In the genomic region with DNA sequence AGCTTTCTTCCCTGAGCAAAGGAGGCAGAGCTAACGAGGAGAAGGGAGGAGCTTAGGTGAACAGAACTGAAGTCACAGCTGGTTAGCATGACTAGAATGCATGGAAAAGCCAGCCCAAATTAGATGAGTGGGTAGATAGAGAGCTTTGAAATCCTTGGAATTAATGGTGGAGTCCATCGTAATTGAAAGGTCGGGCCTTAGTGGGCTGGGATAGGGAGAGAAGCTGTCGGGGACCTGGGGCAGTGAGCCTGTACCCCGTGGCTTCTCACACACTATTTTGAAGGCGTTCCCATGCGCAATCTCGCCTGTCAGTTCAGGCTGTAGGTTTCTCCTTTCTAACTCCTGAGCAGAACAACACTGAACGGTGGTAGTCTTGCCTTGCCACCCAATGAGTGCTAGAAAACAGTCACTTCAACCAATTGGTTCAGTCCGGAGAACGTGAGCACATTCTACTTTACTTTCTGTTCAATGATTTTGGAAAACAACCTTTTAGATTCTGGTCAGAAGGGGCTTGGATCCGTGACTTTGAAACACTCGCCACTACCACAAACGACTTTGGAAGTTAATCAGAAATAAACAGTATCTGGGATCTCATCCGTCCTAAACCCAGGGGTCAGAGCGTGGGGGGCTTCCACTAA, we compare ENCODE assay signal across 8 cellular contexts.
DNase-seq lines count a peak whose midpoint lies in the region; ATAC-seq and TF ChIP-seq lines count a peak whose summit lies in the region.

No MANE protein-coding gene starts in this region.

- ATAC-seq in HG02870 (IDR thresholded peaks at IDR 0.05; ENCODE audit: unreplicated experiment) = peak; percentile 38
- peak; percentile 74 for ATAC-seq in SK-N-SH treated with all-trans-retinoic acid at 6 μM for 48 hours
- ATAC-seq in GM18873 (IDR thresholded peaks at IDR 0.05; ENCODE audit: low FRiP score, unreplicated experiment) = no peak

- DNase-seq in CD1c-positive myeloid dendritic cell (ENCODE audit: extremely low spot score) = peak; percentile 20
- DNase-seq in cardiac fibroblast (ENCODE audit: low read depth in 2 of 2) = peak; percentile 76 to 80
- DNase-seq in retinal pigment epithelial cell (ENCODE audit: low read depth) = peak; percentile 68
- no peak for DNase-seq in cortex of kidney (lab: John Stamatoyannopoulos, UW)

- peak overlapping the region; percentile 54 to 92 for H3K4me3 ChIP-seq in cardiac fibroblast (replicated peaks in 1 of 2; ENCODE audit: low read depth in 2 of 2, low read length in 2 of 2)
- peak overlapping the region; percentile 87; the same call in 1 of the 2 replicates for H3K4me3 ChIP-seq in iPS-18c (ENCODE audit: insufficient read depth, low read depth, low read length)
- peak overlapping the region; percentile 91 for H3K4me3 ChIP-seq in retinal pigment epithelial cell (ENCODE audit: low read length)

- H3K9me3 ChIP-seq in iPS-18c (ENCODE audit: control insufficient read depth, insufficient read depth, low read length) = no peaks in the 10 kb centered on the region

- TF ChIP-seq CTCF in cardiac fibroblast (IDR thresholded peaks at IDR 0.05; ENCODE audit: low read depth, low read length) (no peak), retinal pigment epithelial cell (conservative IDR thresholded peaks at IDR 0.05; ENCODE audit: low read depth, low read length) (no peak)

TF ChIP-seq in SK-N-SH treated with all-trans-retinoic acid at 6 μM for 48 hours, 23 proteins besides CTCF, POLR2A, EP300 and RAD21:
- TF ChIP-seq TCF4 (CRISPR knock-in tag; IDR thresholded peaks at IDR 0.05; ENCODE audit: borderline replicate concordance) (no peak), PPARA (CRISPR knock-in tag; IDR thresholded peaks at IDR 0.05; ENCODE audit: borderline replicate concordance) (no peak), ZNF70 (CRISPR knock-in tag; IDR thresholded peaks at IDR 0.05) (no peak), ZC3H10 (CRISPR knock-in tag; IDR thresholded peaks at IDR 0.05) (no peak), ZFP3 (CRISPR knock-in tag; IDR thresholded peaks at IDR 0.05) (no peak), ZNF565 (CRISPR knock-in tag; conservative IDR thresholded peaks at IDR 0.05; ENCODE audit: low read depth) (no peak)
- TF ChIP-seq, protein P1, sequence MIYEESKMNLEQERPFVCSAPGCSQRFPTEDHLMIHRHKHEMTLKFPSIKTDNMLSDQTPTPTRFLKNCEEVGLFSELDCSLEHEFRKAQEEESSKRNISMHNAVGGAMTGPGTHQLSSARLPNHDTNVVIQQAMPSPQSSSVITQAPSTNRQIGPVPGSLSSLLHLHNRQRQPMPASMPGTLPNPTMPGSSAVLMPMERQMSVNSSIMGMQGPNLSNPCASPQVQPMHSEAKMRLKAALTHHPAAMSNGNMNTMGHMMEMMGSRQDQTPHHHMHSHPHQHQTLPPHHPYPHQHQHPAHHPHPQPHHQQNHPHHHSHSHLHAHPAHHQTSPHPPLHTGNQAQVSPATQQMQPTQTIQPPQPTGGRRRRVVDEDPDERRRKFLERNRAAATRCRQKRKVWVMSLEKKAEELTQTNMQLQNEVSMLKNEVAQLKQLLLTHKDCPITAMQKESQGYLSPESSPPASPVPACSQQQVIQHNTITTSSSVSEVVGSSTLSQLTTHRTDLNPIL (CRISPR knock-in tag; IDR thresholded peaks at IDR 0.05; ENCODE audit: low read depth) = no peak
- TF ChIP-seq, protein P2, sequence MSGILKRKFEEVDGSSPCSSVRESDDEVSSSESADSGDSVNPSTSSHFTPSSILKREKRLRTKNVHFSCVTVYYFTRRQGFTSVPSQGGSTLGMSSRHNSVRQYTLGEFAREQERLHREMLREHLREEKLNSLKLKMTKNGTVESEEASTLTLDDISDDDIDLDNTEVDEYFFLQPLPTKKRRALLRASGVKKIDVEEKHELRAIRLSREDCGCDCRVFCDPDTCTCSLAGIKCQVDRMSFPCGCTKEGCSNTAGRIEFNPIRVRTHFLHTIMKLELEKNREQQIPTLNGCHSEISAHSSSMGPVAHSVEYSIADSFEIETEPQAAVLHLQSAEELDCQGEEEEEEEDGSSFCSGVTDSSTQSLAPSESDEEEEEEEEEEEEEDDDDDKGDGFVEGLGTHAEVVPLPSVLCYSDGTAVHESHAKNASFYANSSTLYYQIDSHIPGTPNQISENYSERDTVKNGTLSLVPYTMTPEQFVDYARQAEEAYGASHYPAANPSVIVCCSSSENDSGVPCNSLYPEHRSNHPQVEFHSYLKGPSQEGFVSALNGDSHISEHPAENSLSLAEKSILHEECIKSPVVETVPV (CRISPR knock-in tag; IDR thresholded peaks at IDR 0.05) = no peak
- TF ChIP-seq, protein P3, sequence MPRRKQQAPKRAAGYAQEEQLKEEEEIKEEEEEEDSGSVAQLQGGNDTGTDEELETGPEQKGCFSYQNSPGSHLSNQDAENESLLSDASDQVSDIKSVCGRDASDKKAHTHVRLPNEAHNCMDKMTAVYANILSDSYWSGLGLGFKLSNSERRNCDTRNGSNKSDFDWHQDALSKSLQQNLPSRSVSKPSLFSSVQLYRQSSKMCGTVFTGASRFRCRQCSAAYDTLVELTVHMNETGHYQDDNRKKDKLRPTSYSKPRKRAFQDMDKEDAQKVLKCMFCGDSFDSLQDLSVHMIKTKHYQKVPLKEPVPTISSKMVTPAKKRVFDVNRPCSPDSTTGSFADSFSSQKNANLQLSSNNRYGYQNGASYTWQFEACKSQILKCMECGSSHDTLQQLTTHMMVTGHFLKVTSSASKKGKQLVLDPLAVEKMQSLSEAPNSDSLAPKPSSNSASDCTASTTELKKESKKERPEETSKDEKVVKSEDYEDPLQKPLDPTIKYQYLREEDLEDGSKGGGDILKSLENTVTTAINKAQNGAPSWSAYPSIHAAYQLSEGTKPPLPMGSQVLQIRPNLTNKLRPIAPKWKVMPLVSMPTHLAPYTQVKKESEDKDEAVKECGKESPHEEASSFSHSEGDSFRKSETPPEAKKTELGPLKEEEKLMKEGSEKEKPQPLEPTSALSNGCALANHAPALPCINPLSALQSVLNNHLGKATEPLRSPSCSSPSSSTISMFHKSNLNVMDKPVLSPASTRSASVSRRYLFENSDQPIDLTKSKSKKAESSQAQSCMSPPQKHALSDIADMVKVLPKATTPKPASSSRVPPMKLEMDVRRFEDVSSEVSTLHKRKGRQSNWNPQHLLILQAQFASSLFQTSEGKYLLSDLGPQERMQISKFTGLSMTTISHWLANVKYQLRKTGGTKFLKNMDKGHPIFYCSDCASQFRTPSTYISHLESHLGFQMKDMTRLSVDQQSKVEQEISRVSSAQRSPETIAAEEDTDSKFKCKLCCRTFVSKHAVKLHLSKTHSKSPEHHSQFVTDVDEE (CRISPR knock-in tag; IDR thresholded peaks at IDR 0.05) = no peak
